ENCODE assay signal across 1 cellular context in genomic region chr17:56833023-56833811, GRCh38.
A peak's percentile ranks its signal among the peaks of the same experiment; 100 is the strongest.
TF ChIP-seq lines count a peak whose summit lies in the region.

No MANE protein-coding gene starts in this region.

TF ChIP-seq in HepG2, 621 proteins besides CTCF, POLR2A, EP300 and RAD21 (continued from another document and continues in another):
- TF ChIP-seq SP4 (CRISPR knock-in tag; IDR thresholded peaks at IDR 0.05) (no peak), SUZ12 (IDR thresholded peaks at IDR 0.05; ENCODE audit: low read depth, low read length) (no peak), ZNF367 (CRISPR knock-in tag; IDR thresholded peaks at IDR 0.05; ENCODE audit: borderline replicate concordance) (no peak; the same call in 1 of the 2 replicates), ZNF780A (CRISPR knock-in tag; IDR thresholded peaks at IDR 0.05) (no peak), MTF2 (CRISPR knock-in tag; IDR thresholded peaks at IDR 0.05; ENCODE audit: borderline replicate concordance) (0 out of 2 replicates have a peak, but pooled peaks have one; percentile 72), ZNF713 (CRISPR knock-in tag; IDR thresholded peaks at IDR 0.05) (no peak), ZNF564 (CRISPR knock-in tag; IDR thresholded peaks at IDR 0.05) (0 out of 2 replicates have a peak, but pooled peaks have one; percentile 32), PRDM4 (CRISPR knock-in tag; IDR thresholded peaks at IDR 0.05; ENCODE audit: borderline replicate concordance) (no peak), ZNF784 (CRISPR knock-in tag; IDR thresholded peaks at IDR 0.05; ENCODE audit: borderline replicate concordance) (no peak), CREM (IDR thresholded peaks at IDR 0.05) (no peak), CREM (CRISPR knock-in tag; IDR thresholded peaks at IDR 0.05) (no peak), PBX3 (CRISPR knock-in tag; IDR thresholded peaks at IDR 0.05; ENCODE audit: borderline replicate concordance) (no peak), ZNF737 (CRISPR knock-in tag; IDR thresholded peaks at IDR 0.05; ENCODE audit: borderline replicate concordance) (no peak), ZHX2 (IDR thresholded peaks at IDR 0.05; ENCODE audit: low read depth) (no peak), ZHX2 (CRISPR knock-in tag; IDR thresholded peaks at IDR 0.05; ENCODE audit: borderline replicate concordance) (no peak), ZFP36L1 (CRISPR knock-in tag; IDR thresholded peaks at IDR 0.05) (no peak), TAF1 (CRISPR knock-in tag; IDR thresholded peaks at IDR 0.05) (peak; percentile 34), ZNF546 (CRISPR knock-in tag; conservative IDR thresholded peaks at IDR 0.05) (no peak), CBFB (CRISPR knock-in tag; IDR thresholded peaks at IDR 0.05) (no peak), HMGA1 (CRISPR knock-in tag; conservative IDR thresholded peaks at IDR 0.05) (no peak), TFDP1 (CRISPR knock-in tag; IDR thresholded peaks at IDR 0.05; ENCODE audit: borderline replicate concordance) (no peak), NFAT5 (CRISPR knock-in tag; IDR thresholded peaks at IDR 0.05) (0 out of 2 replicates have a peak, but pooled peaks have one; percentile 20), HES4 (CRISPR knock-in tag; IDR thresholded peaks at IDR 0.05; ENCODE audit: borderline replicate concordance) (no peak; the same call in 1 of the 2 replicates), FOXP4 (CRISPR knock-in tag; IDR thresholded peaks at IDR 0.05) (no peak), RORA (CRISPR knock-in tag; IDR thresholded peaks at IDR 0.05) (no peak), AKNA (CRISPR knock-in tag; IDR thresholded peaks at IDR 0.05; ENCODE audit: borderline replicate concordance) (no peak), PITX1 (CRISPR knock-in tag; IDR thresholded peaks at IDR 0.05) (no peak), ARNTL (CRISPR knock-in tag; IDR thresholded peaks at IDR 0.05) (no peak), IRF1 (CRISPR knock-in tag; IDR thresholded peaks at IDR 0.05; ENCODE audit: low read depth) (no peak), SMAD9 (CRISPR knock-in tag; IDR thresholded peaks at IDR 0.05) (no peak), ZNF572 (CRISPR knock-in tag; IDR thresholded peaks at IDR 0.05) (0 out of 2 replicates have a peak, but pooled peaks have one; percentile 37)
